12 cellular contexts compared by ENCODE assay signal in the genomic region with DNA sequence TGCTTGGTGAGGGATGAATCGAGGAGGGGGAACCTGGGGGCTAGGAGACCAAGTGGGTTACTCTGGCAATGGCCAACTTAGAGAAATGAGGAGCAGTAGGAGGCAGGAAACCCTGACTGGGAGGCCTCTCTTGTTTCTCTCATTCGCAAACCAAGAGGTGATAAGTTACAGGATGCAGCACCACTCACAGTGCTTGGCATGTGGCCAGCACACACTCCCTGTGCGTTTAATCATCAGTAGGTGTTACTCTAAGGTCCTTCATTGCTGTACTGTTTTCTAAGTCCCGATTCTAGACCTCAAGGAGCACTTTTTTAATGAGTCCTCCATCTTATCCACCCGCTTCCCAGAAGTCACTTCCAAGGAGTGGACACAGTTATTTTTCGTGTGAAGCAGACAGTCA.
A peak's percentile ranks its signal among the peaks of the same experiment; 100 is the strongest.
DNase-seq lines count a peak whose midpoint lies in the region; ATAC-seq lines count a peak whose summit lies in the region.
"Had no signal": no experiment of that assay in that cellular context is flagged by ENCODE, and none has a peak within 500 bp of the region (broad histone marks: within the 10 kb centered on the region; RNA-seq: fewer than 3 reads in every experiment).

No MANE protein-coding gene starts in this region.

- H3K4me1 Mint-ChIP-seq in activated CD8-positive, alpha-beta memory T cell treated with anti-CD3 and anti-CD28 coated beads, Interleukin-2, amount 10 ng/mL, durations not matched to agents 7 days and 5 days: no peaks in the 10 kb centered on the region
- H3K4me1 Mint-ChIP-seq: activated naive CD8-positive, alpha-beta T cell treated with anti-CD3 and anti-CD28 coated beads, Interleukin-2, amount 10 ng/mL, durations not matched to agents 7 days and 5 days; CD4-positive, CD25-positive, alpha-beta regulatory T cell had no signal

- ATAC-seq in esophagus mucosa (peak; percentile 54), HG02884 (IDR thresholded peaks at IDR 0.05; ENCODE audit: unreplicated experiment) (no peak), HG02870 (IDR thresholded peaks at IDR 0.05; ENCODE audit: unreplicated experiment) (no peak)
- no peak for ATAC-seq in activated CD8-positive, alpha-beta memory T cell treated with anti-CD3 and anti-CD28 coated beads, Interleukin-2, amount 10 ng/mL, durations not matched to agents 7 days and 5 days

- no peaks in the 10 kb centered on the region for H3K9me3 Mint-ChIP-seq in activated CD8-positive, alpha-beta memory T cell treated with anti-CD3 and anti-CD28 coated beads, Interleukin-2, amount 10 ng/mL, durations not matched to agents 7 days and 5 days (ENCODE audit: low read depth)
- H3K9me3 Mint-ChIP-seq: activated naive CD8-positive, alpha-beta T cell treated with anti-CD3 and anti-CD28 coated beads, Interleukin-2, amount 10 ng/mL, durations not matched to agents 7 days and 5 days had no signal

- no peak overlapping the region for H3K4me3 Mint-ChIP-seq in activated CD8-positive, alpha-beta memory T cell treated with anti-CD3 and anti-CD28 coated beads, Interleukin-2, amount 10 ng/mL, durations not matched to agents 7 days and 5 days
- H3K4me3 Mint-ChIP-seq: activated naive CD8-positive, alpha-beta T cell treated with anti-CD3 and anti-CD28 coated beads, Interleukin-2, amount 10 ng/mL, durations not matched to agents 7 days and 5 days; CD4-positive, CD25-positive, alpha-beta regulatory T cell; mesothelial cell of epicardium had no signal

- DNase-seq in DMS 273 (lab: John Stamatoyannopoulos, UW; ENCODE audit: unreplicated experiment) (peak; percentile 36), DMS 273 treated with DMSO at 0.1 percent for 48 hours (lab: John Stamatoyannopoulos, UW) (no peak), A172 (ENCODE audit: low spot score) (peak; percentile 49), NCI-H2081 (lab: John Stamatoyannopoulos, UW) (peak; percentile 33 to 78)
- DNase-seq in activated CD8-positive, alpha-beta memory T cell treated with anti-CD3 and anti-CD28 coated beads, Interleukin-2, amount 10 ng/mL, durations not matched to agents 7 days and 5 days: no peak
- DNase-seq: activated naive CD8-positive, alpha-beta T cell treated with anti-CD3 and anti-CD28 coated beads, Interleukin-2, amount 10 ng/mL, durations not matched to agents 7 days and 5 days; CD4-positive, CD25-positive, alpha-beta regulatory T cell; nucleus accumbens had no signal

- H3K27ac Mint-ChIP-seq in activated CD8-positive, alpha-beta memory T cell treated with anti-CD3 and anti-CD28 coated beads, Interleukin-2, amount 10 ng/mL, durations not matched to agents 7 days and 5 days: no peak overlapping the region
- H3K27ac Mint-ChIP-seq: activated naive CD8-positive, alpha-beta T cell treated with anti-CD3 and anti-CD28 coated beads, Interleukin-2, amount 10 ng/mL, durations not matched to agents 7 days and 5 days; CD4-positive, CD25-positive, alpha-beta regulatory T cell; mesothelial cell of epicardium had no signal

- CTCF ChIA-PET in activated CD8-positive, alpha-beta memory T cell treated with anti-CD3 and anti-CD28 coated beads, Interleukin-2, amount 10 ng/mL, durations not matched to agents 7 days and 5 days (lab: Charles Lee): no interaction called here

- peaks cover 5% of the 10 kb centered on the region for H3K27me3 Mint-ChIP-seq in activated CD8-positive, alpha-beta memory T cell treated with anti-CD3 and anti-CD28 coated beads, Interleukin-2, amount 10 ng/mL, durations not matched to agents 7 days and 5 days
- H3K27me3 Mint-ChIP-seq: CD4-positive, CD25-positive, alpha-beta regulatory T cell had no signal

- no peaks in the 10 kb centered on the region for H3K36me3 Mint-ChIP-seq in activated CD8-positive, alpha-beta memory T cell treated with anti-CD3 and anti-CD28 coated beads, Interleukin-2, amount 10 ng/mL, durations not matched to agents 7 days and 5 days
- H3K36me3 Mint-ChIP-seq: activated naive CD8-positive, alpha-beta T cell treated with anti-CD3 and anti-CD28 coated beads, Interleukin-2, amount 10 ng/mL, durations not matched to agents 7 days and 5 days; CD4-positive, CD25-positive, alpha-beta regulatory T cell had no signal

Comparison
In these comparisons a context has a peak if more than half of its experiments do, and no peak if none do; other contexts are left out.
1. DNase-seq: peak in DMS 273 (single experiment), A172 (single experiment) and NCI-H2081 (2 of 2); none in DMS 273 treated with DMSO at 0.1 percent for 48 hours (single experiment) and activated CD8-positive, alpha-beta memory T cell treated with anti-CD3 and anti-CD28 coated beads, Interleukin-2, amount 10 ng/mL, durations not matched to agents 7 days and 5 days (single experiment).